Comparison of ENCODE assay signal across 31 cellular contexts in the genomic region with DNA sequence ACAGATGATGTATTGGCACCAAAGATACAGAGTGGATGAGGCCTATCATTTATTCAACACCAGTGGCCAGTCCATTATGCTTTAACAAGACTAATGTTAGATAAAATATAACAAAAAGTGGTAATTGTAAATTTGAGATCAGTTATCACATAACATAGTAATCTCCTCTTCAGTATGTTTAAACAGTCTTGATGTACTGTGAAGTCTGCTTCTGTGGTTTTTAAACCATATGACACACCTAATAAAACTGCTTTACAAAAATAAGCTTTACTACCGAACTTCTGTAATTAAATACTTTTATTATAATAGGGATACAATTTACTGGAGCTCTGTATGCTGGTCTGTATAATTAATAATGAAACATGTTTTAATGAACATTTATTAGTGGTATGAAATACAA.
"Had no signal": no experiment of that assay in that cellular context is flagged by ENCODE, and none has a peak within 500 bp of the region (broad histone marks: within the 10 kb centered on the region; RNA-seq: fewer than 3 reads in every experiment).

No MANE protein-coding gene starts in this region.

- H3K4me3 ChIP-seq: MG63, Peyer's patch, SJSA1 had no signal

- H3K27ac ChIP-seq: Peyer's patch, RWPE1, SJSA1 had no signal

- H3K4me1 ChIP-seq: Peyer's patch, SJSA1 had no signal

- DNase-seq: activated CD4-positive, alpha-beta T cell treated with anti-CD3 and anti-CD28 coated beads for 4 hours; activated CD8-positive, alpha-beta memory T cell treated with anti-CD3 and anti-CD28 coated beads, Interleukin-2, amount 50 U/mL, for 4 hours; activated CD8-positive, alpha-beta T cell treated with anti-CD3 and anti-CD28 coated beads for 36 hours; activated effector memory CD4-positive, alpha-beta T cell treated with Interleukin-2 at 50 U/mL for 16 hours; activated naive CD4-positive, alpha-beta T cell; activated naive CD8-positive, alpha-beta T cell treated with anti-CD3 and anti-CD28 coated beads, Interleukin-2, amount 50 U/mL, for 24 hours; activated T-cell treated with anti-CD3 and anti-CD28 coated beads, Interleukin-2, amount 50 U/mL, for 1 hour; amygdala; cerebellar nuclear complex; KG1; MG63; MV-4-11; NCI-H1092 treated with DMSO at 0.1 percent for 48 hours; NCI-H1417 treated with DMSO at 0.1 percent for 48 hours; NCI-H1694; NCI-H2029; NCI-H2107; NCI-H2171 treated with DMSO at 0.1 percent for 48 hours; NCI-H345; NCI-H510A; NCI-H526 treated with DMSO at 0.1 percent for 48 hours; NCI-H82; NK-92 treated with Interleukin-12 subunit alpha and Interleukin-12 subunit beta, amount 100 ng/mL, for 24 hours; OCI-M1; Peyer's patch; Right ventricle myocardium superior had no signal

- H3K36me3 ChIP-seq: MG63, Peyer's patch, SJSA1 had no signal

- ATAC-seq: activated CD4-positive, CD25-positive, alpha-beta regulatory T cell treated with anti-CD3 and anti-CD28 coated beads, Interleukin-2, amount 50 U/mL, for 24 hours; activated CD8-positive, alpha-beta T cell treated with anti-CD3 and anti-CD28 coated beads for 36 hours; activated naive CD4-positive, alpha-beta T cell treated with anti-CD3 and anti-CD28 coated beads, Interleukin-2, amount 50 U/mL, for 72 hours; activated naive CD8-positive, alpha-beta T cell treated with anti-CD3 and anti-CD28 coated beads, Interleukin-2, amount 50 U/mL, for 24 hours; SK-N-SH treated with all-trans-retinoic acid at 6 μM for 48 hours had no signal

- H3K27me3 ChIP-seq: MG63, Peyer's patch, SJSA1 had no signal

- H3K9me3 ChIP-seq: MG63, Peyer's patch, SJSA1 had no signal
